25 cellular contexts compared by ENCODE assay signal in the genomic region with DNA sequence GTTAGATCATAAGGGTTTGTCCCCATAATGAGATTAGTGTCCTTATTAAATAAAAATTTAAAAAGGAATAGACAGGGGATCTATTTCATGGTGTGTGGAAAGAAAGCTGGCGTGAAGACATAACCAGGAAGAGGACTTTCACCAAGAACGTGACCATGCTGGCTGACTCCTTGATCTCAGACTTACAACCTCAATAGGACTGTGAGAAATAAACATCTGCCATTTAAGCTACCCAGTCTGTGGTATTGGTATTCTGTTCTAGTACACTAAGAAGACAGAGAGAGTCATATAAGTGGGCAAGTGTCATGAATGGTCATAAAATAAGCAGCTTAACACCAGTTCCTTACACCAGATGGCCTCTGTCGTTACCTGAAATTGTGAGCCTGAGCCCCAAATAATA.
"Had no signal": no experiment of that assay in that cellular context is flagged by ENCODE, and none has a peak within 500 bp of the region (broad histone marks: within the 10 kb centered on the region; RNA-seq: fewer than 3 reads in every experiment).

No MANE protein-coding gene starts in this region.

- H3K9me3 ChIP-seq: ascending aorta had no signal

- H3K4me3 ChIP-seq: ascending aorta, coronary artery, dorsolateral prefrontal cortex had no signal

- H3K36me3 ChIP-seq: ascending aorta, brain microvascular endothelial cell, WERI-Rb-1 had no signal

- H3K4me1 ChIP-seq: ascending aorta had no signal

- DNase-seq: activated B cell treated with CpG ODN at 0.5 μM for 24 hours; activated CD4-positive, alpha-beta T cell treated with anti-CD3 and anti-CD28 coated beads for 48 hours; activated CD4-positive, alpha-beta T cell treated with anti-CD3 and anti-CD28 coated beads, Interleukin-2, amount 50 U/mL, for 1 hour; activated CD4-positive, alpha-beta T cell treated with anti-CD3 and anti-CD28 coated beads, Interleukin-2, amount 50 U/mL, for 48 hours; activated CD8-positive, alpha-beta memory T cell treated with anti-CD3 and anti-CD28 coated beads, Interleukin-2, amount 10 ng/mL, durations not matched to agents 7 days and 5 days; activated CD8-positive, alpha-beta memory T cell treated with anti-CD3 and anti-CD28 coated beads, Interleukin-2, amount 50 U/mL, for 4 hours; activated CD8-positive, alpha-beta T cell treated with anti-CD3 and anti-CD28 coated beads, Interleukin-2, amount 10 ng/mL, durations not matched to agents 7 days and 5 days; activated effector memory CD4-positive, alpha-beta T cell treated with anti-CD3 and anti-CD28 coated beads, Interleukin-2, amount 50 U/mL, for 16 hours; activated naive CD4-positive, alpha-beta T cell treated with anti-CD3 and anti-CD28 coated beads for 36 hours; activated naive CD8-positive, alpha-beta T cell treated with anti-CD3 and anti-CD28 coated beads, Interleukin-2, amount 10 ng/mL, durations not matched to agents 7 days and 5 days; activated T-cell treated with anti-CD3 and anti-CD28 coated beads, Interleukin-2, amount 50 U/mL, for 1 hour; activated T-cell treated with anti-CD3 and anti-CD28 coated beads, Interleukin-2, amount 50 U/mL, for 48 hours; brain microvascular endothelial cell; dorsolateral prefrontal cortex; effector memory CD4-positive, alpha-beta T cell; endodermal cell; foreskin fibroblast; head of caudate nucleus; T-helper 17 cell; T1000; WERI-Rb-1 had no signal

- ATAC-seq: activated CD4-positive, CD25-positive, alpha-beta regulatory T cell treated with anti-CD3 and anti-CD28 coated beads, Interleukin-2, amount 50 U/mL, for 24 hours; activated CD8-positive, alpha-beta memory T cell treated with anti-CD3 and anti-CD28 coated beads, Interleukin-2, amount 10 ng/mL, durations not matched to agents 7 days and 5 days; activated CD8-positive, alpha-beta T cell treated with anti-CD3 and anti-CD28 coated beads, Interleukin-2, amount 10 ng/mL, durations not matched to agents 7 days and 5 days; esophagus mucosa; T-helper 17 cell had no signal
